Comparison of ENCODE assay signal across 1 cellular context in the genomic region with DNA sequence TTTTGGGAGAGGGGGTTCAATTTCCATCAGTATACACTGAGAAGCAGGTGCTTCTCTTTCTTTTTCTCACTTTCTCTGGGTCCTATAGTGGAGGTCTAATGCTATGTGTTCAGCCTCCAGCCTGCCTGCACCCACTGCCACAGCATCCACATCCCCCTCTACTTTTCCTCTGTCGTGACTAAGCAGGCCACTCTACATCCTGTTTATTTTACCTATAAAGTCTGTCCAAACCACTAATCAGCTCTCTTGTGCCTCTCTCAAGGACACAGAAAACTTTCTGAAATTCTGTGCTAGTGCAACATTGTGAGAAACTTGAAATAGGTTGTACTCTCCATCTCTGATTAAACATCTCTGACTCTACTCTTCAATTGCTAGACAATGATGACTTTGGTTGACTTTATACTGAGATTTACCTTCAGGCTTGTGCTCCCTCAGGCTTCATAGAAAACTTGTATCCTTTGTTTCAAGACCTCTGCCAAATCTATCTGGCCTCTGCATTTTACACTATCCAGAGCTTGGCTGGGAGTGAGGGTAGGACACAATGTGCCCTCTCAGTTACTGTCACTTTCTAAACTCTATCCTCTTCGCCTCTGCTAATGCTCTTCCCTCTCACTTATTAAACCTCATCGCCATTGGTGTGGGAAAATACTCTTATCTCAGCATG.
TF ChIP-seq lines count a peak whose summit lies in the region.

No MANE protein-coding gene starts in this region.

TF ChIP-seq in A549, 52 proteins besides CTCF, POLR2A, EP300 and RAD21 (continued from another document):
- TF ChIP-seq, protein P1, sequence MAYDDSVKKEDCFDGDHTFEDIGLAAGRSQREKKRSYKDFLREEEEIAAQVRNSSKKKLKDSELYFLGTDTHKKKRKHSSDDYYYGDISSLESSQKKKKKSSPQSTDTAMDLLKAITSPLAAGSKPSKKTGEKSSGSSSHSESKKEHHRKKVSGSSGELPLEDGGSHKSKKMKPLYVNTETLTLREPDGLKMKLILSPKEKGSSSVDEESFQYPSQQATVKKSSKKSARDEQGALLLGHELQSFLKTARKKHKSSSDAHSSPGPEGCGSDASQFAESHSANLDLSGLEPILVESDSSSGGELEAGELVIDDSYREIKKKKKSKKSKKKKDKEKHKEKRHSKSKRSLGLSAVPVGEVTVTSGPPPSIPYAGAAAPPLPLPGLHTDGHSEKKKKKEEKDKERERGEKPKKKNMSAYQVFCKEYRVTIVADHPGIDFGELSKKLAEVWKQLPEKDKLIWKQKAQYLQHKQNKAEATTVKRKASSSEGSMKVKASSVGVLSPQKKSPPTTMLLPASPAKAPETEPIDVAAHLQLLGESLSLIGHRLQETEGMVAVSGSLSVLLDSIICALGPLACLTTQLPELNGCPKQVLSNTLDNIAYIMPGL (CRISPR knock-in tag; IDR thresholded peaks at IDR 0.05; ENCODE audit: borderline replicate concordance), result no peak
- TF ChIP-seq FOSB (CRISPR knock-in tag; IDR thresholded peaks at IDR 0.05), result no peak
- no peak for TF ChIP-seq JUNB (IDR thresholded peaks at IDR 0.05)
- TF ChIP-seq, protein P2, sequence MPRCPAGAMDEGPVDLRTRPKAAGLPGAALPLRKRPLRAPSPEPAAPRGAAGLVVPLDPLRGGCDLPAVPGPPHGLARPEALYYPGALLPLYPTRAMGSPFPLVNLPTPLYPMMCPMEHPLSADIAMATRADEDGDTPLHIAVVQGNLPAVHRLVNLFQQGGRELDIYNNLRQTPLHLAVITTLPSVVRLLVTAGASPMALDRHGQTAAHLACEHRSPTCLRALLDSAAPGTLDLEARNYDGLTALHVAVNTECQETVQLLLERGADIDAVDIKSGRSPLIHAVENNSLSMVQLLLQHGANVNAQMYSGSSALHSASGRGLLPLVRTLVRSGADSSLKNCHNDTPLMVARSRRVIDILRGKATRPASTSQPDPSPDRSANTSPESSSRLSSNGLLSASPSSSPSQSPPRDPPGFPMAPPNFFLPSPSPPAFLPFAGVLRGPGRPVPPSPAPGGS (IDR thresholded peaks at IDR 0.05), result no peak
- TF ChIP-seq ZFP36 (IDR thresholded peaks at IDR 0.05; ENCODE audit: borderline replicate concordance, partially characterized antibody), result no peak
- TF ChIP-seq, protein P3, sequence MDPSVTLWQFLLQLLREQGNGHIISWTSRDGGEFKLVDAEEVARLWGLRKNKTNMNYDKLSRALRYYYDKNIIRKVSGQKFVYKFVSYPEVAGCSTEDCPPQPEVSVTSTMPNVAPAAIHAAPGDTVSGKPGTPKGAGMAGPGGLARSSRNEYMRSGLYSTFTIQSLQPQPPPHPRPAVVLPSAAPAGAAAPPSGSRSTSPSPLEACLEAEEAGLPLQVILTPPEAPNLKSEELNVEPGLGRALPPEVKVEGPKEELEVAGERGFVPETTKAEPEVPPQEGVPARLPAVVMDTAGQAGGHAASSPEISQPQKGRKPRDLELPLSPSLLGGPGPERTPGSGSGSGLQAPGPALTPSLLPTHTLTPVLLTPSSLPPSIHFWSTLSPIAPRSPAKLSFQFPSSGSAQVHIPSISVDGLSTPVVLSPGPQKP (IDR thresholded peaks at IDR 0.05; ENCODE audit: low read depth, low read length), result no peak
- TF ChIP-seq ESRRA (IDR thresholded peaks at IDR 0.05; ENCODE audit: borderline replicate concordance, low read length), result no peak
- TF ChIP-seq RARB (CRISPR knock-in tag; IDR thresholded peaks at IDR 0.05), result no peak
- TF ChIP-seq FOXS1 (CRISPR knock-in tag; IDR thresholded peaks at IDR 0.05), result no peak
- TF ChIP-seq TP53 (CRISPR knock-in tag; IDR thresholded peaks at IDR 0.05), result no peak
- no peak for TF ChIP-seq BHLHE40 (IDR thresholded peaks at IDR 0.05; ENCODE audit: low read depth, low read length)
